ENCODE assay signal across 9 cellular contexts in the genomic region with DNA sequence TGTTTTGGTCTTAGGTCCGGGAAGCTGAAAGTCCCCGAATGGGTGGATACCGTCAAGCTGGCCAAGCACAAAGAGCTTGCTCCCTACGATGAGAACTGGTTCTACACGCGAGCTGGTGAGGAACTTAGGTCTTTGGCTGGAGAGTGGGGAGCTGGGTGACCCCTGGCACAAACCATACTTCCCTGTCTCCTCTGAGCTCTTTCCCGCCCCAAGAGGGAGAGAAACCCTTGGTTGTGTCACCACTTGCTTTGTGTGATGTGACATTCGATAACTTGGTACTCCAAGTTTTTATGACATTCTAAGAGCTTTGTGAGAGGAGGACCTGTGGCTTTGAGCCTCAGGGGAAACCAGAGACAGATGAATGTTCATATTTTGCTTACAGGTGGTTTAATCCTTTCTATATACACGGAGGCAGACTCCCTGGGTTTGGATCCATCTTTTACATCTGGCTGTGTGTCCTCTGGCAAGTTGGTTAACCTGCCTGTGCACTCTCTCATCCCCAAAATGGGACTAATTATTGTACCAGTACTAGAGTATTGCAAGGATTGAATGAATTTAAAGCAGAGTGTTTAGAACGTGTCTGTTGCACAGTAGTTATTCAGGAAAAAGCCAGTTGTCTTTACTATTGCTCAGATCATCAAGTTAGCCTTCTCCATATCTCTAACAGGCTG. TPM values are rescaled to one million over a fixed set of nuclear protein-coding genes. Genes with fewer than 3 reads are reported as not detected.
DNase-seq lines count a peak whose midpoint lies in the region; ATAC-seq, FAIRE-seq and TF ChIP-seq lines count a peak whose summit lies in the region.
"Had no signal": no experiment of that assay in that cellular context is flagged by ENCODE, and none has a peak within 500 bp of the region (broad histone marks: within the 10 kb centered on the region; RNA-seq: fewer than 3 reads in every experiment).

No MANE protein-coding gene starts in this region.

- ATAC-seq in heart left ventricle (no peak), left cardiac atrium (no peak), lung (ENCODE audit: insufficient read depth, low FRiP score) (no peak), aorta (ENCODE audit: low FRiP score) (no peak), HG03159 (IDR thresholded peaks at IDR 0.05; ENCODE audit: unreplicated experiment) (no peak)

- FAIRE-seq in D721Med (lab: Jason Lieb, UNC) = no peak

- H3K4me3 ChIP-seq in heart left ventricle (peak overlapping the region; percentile 74 to 94 (median 86)), astrocyte of the cerebellum (ENCODE audit: low read depth, low read length) (peak overlapping the region; percentile 98), lung (peak overlapping the region; percentile 91), aorta (ENCODE audit: low read length in 2 of 2) (peak overlapping the region; percentile 62 to 75)

- no peaks in the 10 kb centered on the region for H3K27me3 ChIP-seq in heart left ventricle
- H3K27me3 ChIP-seq in lung (ENCODE audit: control insufficient read depth, insufficient read depth) = no peaks in the 10 kb centered on the region
- no peaks in the 10 kb centered on the region for H3K27me3 ChIP-seq in aorta (ENCODE audit: control insufficient read depth in 1 of 2, insufficient read depth in 2 of 2, low read length in 1 of 2)
- H3K27me3 ChIP-seq: thyroid gland had no signal

- WGBS in heart left ventricle, 4 donors = 32 to 62% (median 42%) methylated on average over 4 to 10 of the region's 10 CpGs
- WGBS in lung, 2 donors = 27 to 36% methylated on average over 10 of the region's 10 CpGs
- WGBS in aorta, 2 donors = 39 to 41% methylated on average over 10 of the region's 10 CpGs

- H3K27ac ChIP-seq in heart left ventricle = peak overlapping the region in 8 of 12 donors; percentile 94 to 99 (median 96)
- H3K27ac ChIP-seq in lung (ENCODE audit: low read depth in 1 of 2, low read length in 1 of 2) = peak overlapping the region; percentile 10 to 86
- peak overlapping the region in 1 of 2 donors; percentile 12 for H3K27ac ChIP-seq in aorta (ENCODE audit: low read depth in 1 of 2, low read length in 2 of 2)

- in situ Hi-C loops in astrocyte of the cerebellum (cut with HindIII; ENCODE audit: low sequenced_read_pairs) = no loop called here

- H3K4me1 ChIP-seq in heart left ventricle = peaks cover 6 to 55% (median 31%) of the 10 kb centered on the region in 12 donors
- H3K4me1 ChIP-seq in lung (ENCODE audit: control insufficient read depth in 2 of 2, insufficient read depth in 2 of 2, low read length in 2 of 2) = peaks cover 12 to 14% of the 10 kb centered on the region in 2 donors
- H3K4me1 ChIP-seq in aorta (ENCODE audit: control insufficient read depth in 1 of 2, insufficient read depth in 2 of 2, low read length in 2 of 2) = peaks cover 0 to 6% of the 10 kb centered on the region in 2 donors

- TF ChIP-seq CTCF in heart left ventricle (IDR thresholded peaks at IDR 0.05) = no peak
- no peak for TF ChIP-seq CTCF in astrocyte of the cerebellum (IDR thresholded peaks at IDR 0.05; ENCODE audit: low read depth, low read length, missing control alignments)
- TF ChIP-seq CTCF in lung (IDR thresholded peaks at IDR 0.05; ENCODE audit: control extremely low read depth, extremely low read depth) = no peak
- TF ChIP-seq CTCF in D721Med (IDR thresholded peaks at IDR 0.05; ENCODE audit: insufficient read depth, missing control alignments) = no peak

- H3K36me3 ChIP-seq in heart left ventricle (peaks cover 0 to 56% (median 52%) of the 10 kb centered on the region in 9 donors), lung (ENCODE audit: control insufficient read depth in 2 of 2, insufficient read depth in 2 of 2, low read length in 2 of 2) (peaks cover 18 to 31% of the 10 kb centered on the region in 2 donors), aorta (ENCODE audit: control insufficient read depth in 1 of 2, insufficient read depth in 2 of 2, low read length in 1 of 2) (peaks cover 0 to 8% of the 10 kb centered on the region in 2 donors)

- no peak for TF ChIP-seq POLR2A in heart left ventricle (IDR thresholded peaks at IDR 0.05)

- intact Hi-C loops in heart left ventricle (cut with DNase I) (loop anchor here in 3 of 10 donors (5.0 to 10.0 kb wide), 2 partner anchors 96 to 354 kb away; a partner anchor contains a TSS), left cardiac atrium (cut with DNase I) (no loop called here), aorta (cut with DNase I) (no loop called here)

- H3K9me3 ChIP-seq in heart left ventricle = no peaks in the 10 kb centered on the region
- H3K9me3 ChIP-seq in lung (ENCODE audit: control insufficient read depth in 2 of 2, insufficient read depth in 1 of 2, low read length in 1 of 2) = no peaks in the 10 kb centered on the region
- H3K9me3 ChIP-seq in aorta (ENCODE audit: control insufficient read depth, low read length) = no peaks in the 10 kb centered on the region
- H3K9me3 ChIP-seq: thyroid gland had no signal

- DNase-seq in heart left ventricle (no peak), left cardiac atrium (no peak), astrocyte of the cerebellum (ENCODE audit: low read depth) (no peak), lung (ENCODE audit: low spot score) (no peak), aorta (no peak), D721Med (ENCODE audit: insufficient read length, low spot score) (no peak), SIG-M5 treated with dmso at 0.1 percent for 504 hours (lab: John Stamatoyannopoulos, UW; ENCODE audit: unreplicated experiment) (no peak)

RNA-seq across cellular contexts. Expression of a gene that starts 1.2 kb away (rescaled TPM):
- total RNA-seq in heart left ventricle (1,000 to 10,000 TPM in 1 of 9 donors, 100 to 1,000 TPM in 8; 161 to 1,072 (median 585) TPM), left cardiac atrium (100 to 1,000 TPM; 811 to 841 TPM), lung (1,000 to 10,000 TPM; 1,039 to 1,726 TPM), aorta (1,000 to 10,000 TPM; 1,062 to 1,150 TPM)
- polyA plus RNA-seq in heart left ventricle (1,000 to 10,000 TPM in 1 of 2 donors, 100 to 1,000 TPM in 1; 840 to 1,676 TPM), lung (1,000 to 10,000 TPM; 1,953 to 4,419 TPM), aorta (1,000 to 10,000 TPM; 2,268 to 2,335 TPM)

RNA-seq across cellular contexts. Expression of a gene that starts 15.8 kb away (rescaled TPM):
- under 1 TPM in 3 of 9 donors, not detected in 6; 0.37 to 0.88 (median 0.45) TPM for total RNA-seq in heart left ventricle
- under 1 TPM in 1 of 2 donors, not detected in 1; 0.51 TPM for polyA plus RNA-seq in heart left ventricle
- under 1 TPM; 0.24 to 0.68 TPM for total RNA-seq in left cardiac atrium
- total RNA-seq in lung = 10 to 100 TPM in 1 of 2 donors, 1 to 10 TPM in 1; 2.6 to 14.8 TPM
- polyA plus RNA-seq in lung = 1 to 10 TPM; 1.4 to 9.2 TPM
- 1 to 10 TPM in 1 of 2 donors, under 1 TPM in 1; 0.96 to 1.3 TPM for total RNA-seq in aorta
- under 1 TPM; 0.49 to 0.63 TPM for polyA plus RNA-seq in aorta

RNA-seq across cellular contexts. Expression of a gene that starts 16.4 kb away (rescaled TPM):
- total RNA-seq in heart left ventricle (not detected), left cardiac atrium (not detected), lung (not detected), aorta (not detected)
- polyA plus RNA-seq in heart left ventricle (not detected), lung (under 1 TPM in 1 of 2 donors, not detected in 1; 0.03 TPM), aorta (not detected)

RNA-seq across cellular contexts. Expression of a gene that starts 16.8 kb away (rescaled TPM):
- total RNA-seq in heart left ventricle = not detected
- polyA plus RNA-seq in heart left ventricle = not detected
- not detected for total RNA-seq in left cardiac atrium
- total RNA-seq in lung = not detected
- not detected for polyA plus RNA-seq in lung
- not detected for total RNA-seq in aorta
- polyA plus RNA-seq in aorta = not detected
- total RNA-seq: thyroid gland had no signal

RNA-seq across cellular contexts. Expression of a gene that starts 21.8 kb away (rescaled TPM):
- 10 to 100 TPM; 22.8 to 89.2 (median 27.2) TPM for total RNA-seq in heart left ventricle
- 10 to 100 TPM; 32.1 to 44.1 TPM for polyA plus RNA-seq in heart left ventricle
- total RNA-seq in left cardiac atrium = 10 to 100 TPM; 47.0 to 59.1 TPM
- 100 to 1,000 TPM in 1 of 2 donors, 10 to 100 TPM in 1; 55.4 to 231 TPM for total RNA-seq in lung
- 100 to 1,000 TPM; 138 to 215 TPM for polyA plus RNA-seq in lung
- total RNA-seq in aorta = 100 to 1,000 TPM in 1 of 2 donors, 10 to 100 TPM in 1; 95.5 to 137 TPM
- polyA plus RNA-seq in aorta = 100 to 1,000 TPM in 1 of 2 donors, 10 to 100 TPM in 1; 29.8 to 163 TPM
